Comparison of ENCODE assay signal across 24 cellular contexts in genomic region chr16:75236736-75237397, GRCh38. TPM values are rescaled to one million over a fixed set of nuclear protein-coding genes. Genes with fewer than 3 reads are reported as not detected.
DNase-seq lines count a peak whose midpoint lies in the region; ATAC-seq, FAIRE-seq and TF ChIP-seq lines count a peak whose summit lies in the region.
"Had no signal": no experiment of that assay in that cellular context is flagged by ENCODE, and none has a peak within 500 bp of the region (broad histone marks: within the 10 kb centered on the region; RNA-seq: fewer than 3 reads in every experiment).

No MANE protein-coding gene starts in this region.

- no peak overlapping the region for H3K14ac ChIP-seq in H9 (ENCODE audit: insufficient read depth, low read length)

- no peak overlapping the region for H2BK15ac ChIP-seq in H9 (ENCODE audit: low read depth, low read length)

- peaks cover 37 to 61% (median 55%) of the 10 kb centered on the region in 3 experiments; a peak in 6 of 7 replicates for H3K36me3 Mint-ChIP-seq in H9 (ENCODE audit: insufficient read depth in 1 of 3, low read depth in 3 of 3)
- H3K36me3 Mint-ChIP-seq: memory B cell; stimulated activated effector memory CD8-positive, alpha-beta T cell treated with anti-CD3 and anti-CD28 coated beads, Interleukin-12 subunit alpha, Interleukin-12 subunit beta, amount 100 ng/mL, for 72 hours had no signal

- H2BK5ac ChIP-seq in H9 (ENCODE audit: insufficient read length, low read length), result no peak overlapping the region

- H3K4me2 ChIP-seq in H9 (ENCODE audit: insufficient read depth, insufficient read length, low read length), result no peak overlapping the region

- WGBS in H9 (ENCODE audit: extremely low coverage, insufficient read length, low lambda C conversion rate), result no CpG with 5 or more reads among the region's 28 CpGs

- H3K79me2 ChIP-seq in H9 (ENCODE audit: insufficient read depth, low read length), result peaks cover 10% of the 10 kb centered on the region; the same call in 1 of the 2 replicates

- H3K23me2 ChIP-seq in H9 (ENCODE audit: insufficient read length, low read depth, low read length, poor library complexity, severe bottlenecking), result no peaks in the 10 kb centered on the region

- H4K20me1 ChIP-seq in H9 (ENCODE audit: control insufficient read depth, insufficient read depth, insufficient read length), result no peaks in the 10 kb centered on the region

- H3K23ac ChIP-seq in H9 (ENCODE audit: insufficient read length, low read depth, low read length), result no peak overlapping the region

- H3K4me1 ChIP-seq in H9 (ENCODE audit: insufficient read depth, low read length), result no peaks in the 10 kb centered on the region
- H3K4me1 ChIP-seq in ascending aorta, result peaks cover 30 to 66% of the 10 kb centered on the region in 2 donors
- H3K4me1 ChIP-seq in kidney (ENCODE audit: control insufficient read depth in 1 of 2, insufficient read depth in 1 of 2, low read depth in 1 of 2, low read length in 2 of 2), result peaks cover 13 to 28% of the 10 kb centered on the region in 2 donors
- H3K4me1 ChIP-seq in skeletal muscle tissue (ENCODE audit: control insufficient read depth in 3 of 3, insufficient read depth in 3 of 3, low read length in 3 of 3), result peaks cover 44 to 68% (median 61%) of the 10 kb centered on the region in 3 donors

- TF ChIP-seq CTCF in H9 (conservative IDR thresholded peaks at IDR 0.05) (no peak), ascending aorta (IDR thresholded peaks at IDR 0.05) (no peak), kidney (IDR thresholded peaks at IDR 0.05; ENCODE audit: borderline replicate concordance, extremely low read depth, insufficient read depth) (no peak)

- intact Hi-C loops in ascending aorta (cut with DNase I) (no loop called here), kidney (cut with DNase I) (no loop called here)

- FAIRE-seq in kidney (lab: Jason Lieb, UNC), result no peak
- FAIRE-seq: GM18507, urothelium cell line had no signal

- H3K36me3 ChIP-seq in ascending aorta (peaks cover 54 to 64% of the 10 kb centered on the region in 2 donors), kidney (ENCODE audit: control insufficient read depth in 1 of 2, insufficient read depth in 2 of 2, low read length in 2 of 2) (peaks cover 15 to 54% of the 10 kb centered on the region in 2 donors), skeletal muscle tissue (ENCODE audit: control insufficient read depth in 3 of 3, insufficient read depth in 3 of 3, low read length in 3 of 3) (peaks cover 45 to 51% (median 45%) of the 10 kb centered on the region in 3 donors)

- no peak overlapping the region for H3T11ph ChIP-seq in H9 (ENCODE audit: low read length)

- H3K4me1 Mint-ChIP-seq in H9, result peaks cover 6 to 21% of the 10 kb centered on the region in 2 experiments

- H4K5ac ChIP-seq in H9 (ENCODE audit: insufficient read length, low read depth, low read length), result no peak overlapping the region

- no peak overlapping the region for H3K27ac ChIP-seq in H9 (ENCODE audit: insufficient read length, low read depth, low read length)
- peak overlapping the region; percentile 91 to 94 for H3K27ac ChIP-seq in ascending aorta
- no peak overlapping the region for H3K27ac ChIP-seq in kidney (ENCODE audit: low read depth in 2 of 2, low read length in 2 of 2)
- peak overlapping the region; percentile 93 for H3K27ac ChIP-seq in skeletal muscle tissue (ENCODE audit: low read depth, low read length)

- H3K4me3 ChIP-seq in ascending aorta (no peak overlapping the region), kidney (ENCODE audit: low read length in 2 of 2) (no peak overlapping the region), skeletal muscle tissue (ENCODE audit: low read length in 3 of 3) (no peak overlapping the region)

- H2BK20ac ChIP-seq in H9 (ENCODE audit: low read depth, low read length, poor library complexity, severe bottlenecking), result no peak overlapping the region

- H4K8ac ChIP-seq in H9 (replicated peaks; ENCODE audit: insufficient read length, low read depth, low read length), result no peak overlapping the region

- no peak overlapping the region for H3K9ac ChIP-seq in H9 (ENCODE audit: extremely low read depth, insufficient read length, low read length)
- H3K9ac ChIP-seq in kidney (ENCODE audit: low read length in 2 of 2), result no peak overlapping the region
- H3K9ac ChIP-seq in skeletal muscle tissue (ENCODE audit: low read depth in 1 of 3, low read length in 3 of 3), result peak overlapping the region in 1 of 3 donors; percentile 83

- no peak overlapping the region for H3K27ac Mint-ChIP-seq in H9
- H3K27ac Mint-ChIP-seq: memory B cell; stimulated activated effector memory CD8-positive, alpha-beta T cell treated with anti-CD3 and anti-CD28 coated beads, Interleukin-12 subunit alpha, Interleukin-12 subunit beta, amount 100 ng/mL, for 72 hours; T-helper 17 cell had no signal

- no peaks in the 10 kb centered on the region for H3K27me3 ChIP-seq in H9 (ENCODE audit: insufficient read depth, low read length)
- no peaks in the 10 kb centered on the region for H3K27me3 ChIP-seq in ascending aorta
- peaks cover 0 to 2% (median 0%) of the 10 kb centered on the region in 3 donors for H3K27me3 ChIP-seq in skeletal muscle tissue (ENCODE audit: control insufficient read depth in 3 of 3, insufficient read depth in 3 of 3, low read length in 3 of 3)

- ATAC-seq in GM21390 (IDR thresholded peaks at IDR 0.05; ENCODE audit: unreplicated experiment), result no peak
- ATAC-seq: T-helper 17 cell had no signal

- no peak overlapping the region for H2BK120ac ChIP-seq in H9 (ENCODE audit: low read depth, low read length, poor library complexity, severe bottlenecking)

- H3K4me3 Mint-ChIP-seq in H9, result no peak overlapping the region
- H3K4me3 Mint-ChIP-seq: memory B cell; nephron progenitor cell; stimulated activated effector memory CD8-positive, alpha-beta T cell treated with anti-CD3 and anti-CD28 coated beads, Interleukin-12 subunit alpha, Interleukin-12 subunit beta, amount 100 ng/mL, for 72 hours; T-helper 17 cell had no signal

- H3K56ac ChIP-seq in H9 (ENCODE audit: insufficient read length, low read depth, low read length), result no peak overlapping the region

- H3K18ac ChIP-seq in H9 (ENCODE audit: insufficient read length, low read depth, low read length), result no peak overlapping the region

- H4K91ac ChIP-seq in H9 (ENCODE audit: insufficient read length, low read depth, low read length), result no peak overlapping the region

- no peaks in the 10 kb centered on the region for H3K27me3 Mint-ChIP-seq in H9 (ENCODE audit: low read depth)
- H3K27me3 Mint-ChIP-seq: T-helper 17 cell had no signal

- H3K9me3 ChIP-seq in H9 (ENCODE audit: control insufficient read depth, low read depth, low read length) (no peaks in the 10 kb centered on the region), ascending aorta (no peaks in the 10 kb centered on the region), kidney (ENCODE audit: control insufficient read depth in 1 of 2, low read length in 2 of 2) (no peaks in the 10 kb centered on the region), skeletal muscle tissue (ENCODE audit: control insufficient read depth in 3 of 3, low read length in 3 of 3) (no peaks in the 10 kb centered on the region)

- no peak overlapping the region for H2AFZ ChIP-seq in H9 (ENCODE audit: low read length)

- DNase-seq in H9, result peak; percentile 29
- no peak for DNase-seq in ascending aorta (ENCODE audit: low spot score in 2 of 2)
- peak; percentile 75 for DNase-seq in kidney
- no peak for DNase-seq in NOMO-1 treated with dmso at 0.1 percent for 144 hours (lab: John Stamatoyannopoulos, UW; ENCODE audit: unreplicated experiment)
- DNase-seq in globus pallidus (ENCODE audit: low spot score), result no peak
- no peak for DNase-seq in NOMO-1 treated with DMSO at 0.1 percent for 48 hours (lab: John Stamatoyannopoulos, UW; ENCODE audit: unreplicated experiment)
- DNase-seq: activated CD4-positive, CD25-positive, alpha-beta regulatory T cell; activated CD8-positive, alpha-beta memory T cell treated with anti-CD3 and anti-CD28 coated beads for 24 hours; central memory CD4-positive, alpha-beta T cell; effector memory CD4-positive, alpha-beta T cell; hippocampal formation; islet precursor cell; NCI-H1694 treated with DMSO at 0.1 percent for 48 hours; NCI-H446; nephron progenitor cell; SHP77; T-helper 17 cell had no signal

- H3K9me3 Mint-ChIP-seq in H9, result no peaks in the 10 kb centered on the region
- H3K9me3 Mint-ChIP-seq: memory B cell; nephron progenitor cell; stimulated activated effector memory CD8-positive, alpha-beta T cell treated with anti-CD3 and anti-CD28 coated beads, Interleukin-12 subunit alpha, Interleukin-12 subunit beta, amount 100 ng/mL, for 72 hours had no signal

- H3K4ac ChIP-seq in H9 (ENCODE audit: low read depth, low read length), result no peak overlapping the region

- no peaks in the 10 kb centered on the region for H3K79me1 ChIP-seq in H9 (ENCODE audit: insufficient read depth, low read depth, low read length, poor library complexity, severe bottlenecking)

- H2AK5ac ChIP-seq in H9 (ENCODE audit: insufficient read length, low read length), result no peak overlapping the region

- H2BK12ac ChIP-seq in H9 (ENCODE audit: insufficient read length, low read depth, low read length), result no peak overlapping the region

RNA-seq across cellular contexts. Expression of gene BCAR1, which starts 14.6 kb away (rescaled TPM):
- 97.1 and 102 TPM in 2 replicates for total RNA-seq in H9 (2021)
- 243 TPM for total RNA-seq in ascending aorta
- 123 TPM for total RNA-seq in kidney
- 69.1 TPM for polyA plus RNA-seq in kidney (ENCODE audit: insufficient read depth, low read depth, low replicate concordance)
- total RNA-seq in skeletal muscle tissue, result 19.3 TPM

RNA-seq across cellular contexts. Expression of gene CTRB1, which starts 18.1 kb away (rescaled TPM):
- total RNA-seq in H9 (2021) (not detected in 2 replicates), ascending aorta (not detected), kidney (not detected), skeletal muscle tissue (not detected)
- polyA plus RNA-seq in kidney (ENCODE audit: insufficient read depth, low read depth, low replicate concordance), result not detected
- total RNA-seq: H4, T-helper 17 cell had no signal

RNA-seq across cellular contexts. Expression of gene CTRB2, which starts 29.9 kb away (rescaled TPM):
- total RNA-seq in H9 (2021) (not detected in 2 replicates), ascending aorta (not detected), kidney (not detected), skeletal muscle tissue (not detected)
- polyA plus RNA-seq in kidney (ENCODE audit: insufficient read depth, low read depth, low replicate concordance), result not detected
- total RNA-seq: H4, T-helper 17 cell had no signal

Comparison
In these comparisons a context has a peak if more than half of its experiments do, and no peak if none do; other contexts are left out.
1. DNase-seq: peak in H9 (single experiment) and kidney (single experiment); none in ascending aorta (0 of 2), NOMO-1 treated with dmso at 0.1 percent for 144 hours (single experiment), globus pallidus (single experiment) and NOMO-1 treated with DMSO at 0.1 percent for 48 hours (single experiment).
2. H3K27ac ChIP-seq: peak in ascending aorta (2 of 2) and skeletal muscle tissue (single experiment); none in H9 (single experiment) and kidney (0 of 2).